In genomic region chr1:177739780-177740179, GRCh38 we compare ENCODE assay signal across 7 cellular contexts.
"Had no signal": no experiment of that assay in that cellular context is flagged by ENCODE, and none has a peak within 500 bp of the region (broad histone marks: within the 10 kb centered on the region; RNA-seq: fewer than 3 reads in every experiment).

No MANE protein-coding gene starts in this region.

- ATAC-seq: HepG2, K562 had no signal

- DNase-seq: IMR-90, KBM-7, KG1 had no signal

- H3K9ac ChIP-seq: KMS-11 had no signal

- H3K4me3 ChIP-seq: K562 had no signal

- H3K4me2 ChIP-seq: KMS-11 had no signal

- H3K27ac ChIP-seq: HL-60, KMS-11 had no signal
